ENCODE assay signal across 26 cellular contexts in the genomic region with DNA sequence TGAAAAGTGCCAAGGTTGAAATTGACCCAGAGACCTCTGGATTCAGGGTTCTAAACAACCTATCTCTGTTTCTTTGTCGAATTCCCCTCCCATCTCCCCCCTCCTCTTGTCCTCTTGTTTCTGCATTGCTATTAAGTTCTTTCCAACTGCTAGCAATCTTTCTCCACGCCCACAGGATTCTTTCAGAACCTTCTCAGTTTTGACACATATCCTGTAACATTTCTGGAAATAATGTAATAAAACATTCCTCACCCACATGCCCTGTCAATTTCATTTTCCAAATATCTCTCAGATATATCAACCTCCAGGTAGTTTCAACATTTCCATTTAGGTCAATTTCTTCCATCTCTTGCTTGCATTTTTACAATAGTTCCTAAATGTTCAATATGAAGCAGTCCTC.
"Had no signal": no experiment of that assay in that cellular context is flagged by ENCODE, and none has a peak within 500 bp of the region (broad histone marks: within the 10 kb centered on the region; RNA-seq: fewer than 3 reads in every experiment).

No MANE protein-coding gene starts in this region.

- H3K4me3 ChIP-seq: pancreas, prostate gland, right lobe of liver, skin epidermis, smooth muscle cell, spleen, suprapubic skin, testis, tibial artery, transverse colon, upper lobe of right lung, uterus had no signal

- DNase-seq: naive thymus-derived CD8-positive, alpha-beta T cell; nephron progenitor cell; pancreas; right cardiac atrium; right lobe of liver; spleen; stimulated activated CD4-positive, alpha-beta T cell treated with anti-CD3 and anti-CD28 coated beads, Interleukin-12 subunit alpha, Interleukin-12 subunit beta, amount 100 ng/mL, for 4 hours; stimulated activated CD4-positive, alpha-beta T cell treated with anti-CD3 and anti-CD28 coated beads, Interleukin-1b, Interleukin-23, amount 100 ng/mL, for 48 hours; stimulated activated CD4-positive, alpha-beta T cell treated with anti-CD3 and anti-CD28 coated beads, Interleukin-4, amount 100 ng/mL, for 1 hour; stimulated activated CD4-positive, alpha-beta T cell treated with anti-CD3 and anti-CD28 coated beads, Interleukin-4, amount 100 ng/mL, for 4 hours; stimulated activated CD8-positive, alpha-beta memory T cell treated with anti-CD3 and anti-CD28 coated beads, Interleukin-4, amount 100 ng/mL, for 48 hours; stimulated activated naive CD4-positive, alpha-beta T cell; stimulated activated naive CD8-positive, alpha-beta T cell treated with anti-CD3 and anti-CD28 coated beads, Interleukin-15, amount 100 ng/mL, for 72 hours; stimulated activated naive CD8-positive, alpha-beta T cell treated with anti-CD3 and anti-CD28 coated beads, Interleukin-15, Interleukin-2, amounts not matched to agents 100 U/mL and 50 U/mL, for 24 hours; substantia nigra; testis; tibial artery; transverse colon; upper lobe of right lung; uterus had no signal

- ATAC-seq: naive thymus-derived CD8-positive, alpha-beta T cell; natural killer cell treated with Interleukin-12 subunit alpha and Interleukin-12 subunit beta and Interleukin-15 and Interleukin-18, amount 100 ng/mL, for 72 hours; pancreas; right cardiac atrium; right lobe of liver; stimulated activated memory B cell treated with anti-CD40 and anti-IgM and Interleukin-4, amounts not matched to agents 10 μg/mL and 1 μg/mL and 100 μg/mL, for 72 hours; stimulated activated naive CD8-positive, alpha-beta T cell treated with anti-CD3 and anti-CD28 coated beads, Interleukin-15, amount 100 ng/mL, for 72 hours; stimulated activated naive CD8-positive, alpha-beta T cell treated with anti-CD3 and anti-CD28 coated beads, Interleukin-15, Interleukin-2, amounts not matched to agents 100 U/mL and 50 U/mL, for 24 hours; upper lobe of right lung had no signal
